Comparison of ENCODE assay signal across 21 cellular contexts in genomic region chr4:159026329-159026728, GRCh38.
"Had no signal": no experiment of that assay in that cellular context is flagged by ENCODE, and none has a peak within 500 bp of the region (broad histone marks: within the 10 kb centered on the region; RNA-seq: fewer than 3 reads in every experiment).

No MANE protein-coding gene starts in this region.

- ATAC-seq: Panc1, PC-3, SK-N-SH treated with all-trans-retinoic acid at 6 μM for 48 hours had no signal

- DNase-seq: Karpas-422, KG1, MG63, NCI-H1092 treated with DMSO at 0.1 percent for 48 hours, NCI-H1436, NCI-H187, NCI-H2029, NCI-H2081 treated with DMSO at 0.1 percent for 48 hours, NCI-H2171, NCI-H226, NCI-H446, NCI-H510A, NCI-H524 treated with DMSO at 0.1 percent for 48 hours, NCI-H69, NCI-H774, PC-3, SHP77 treated with DMSO at 0.1 percent for 48 hours, SJCRH30 had no signal

- H3K4me3 ChIP-seq: MG63, SJCRH30 had no signal

- H3K36me3 ChIP-seq: MG63, SJCRH30 had no signal

- H3K9me3 ChIP-seq: MG63, SJCRH30 had no signal

- H3K27ac ChIP-seq: RWPE1, SJCRH30 had no signal

- H3K27me3 ChIP-seq: MG63, SJCRH30 had no signal

- H3K4me1 ChIP-seq: SJCRH30 had no signal
